Comparison of ENCODE assay signal across 1 cellular context in the genomic region with DNA sequence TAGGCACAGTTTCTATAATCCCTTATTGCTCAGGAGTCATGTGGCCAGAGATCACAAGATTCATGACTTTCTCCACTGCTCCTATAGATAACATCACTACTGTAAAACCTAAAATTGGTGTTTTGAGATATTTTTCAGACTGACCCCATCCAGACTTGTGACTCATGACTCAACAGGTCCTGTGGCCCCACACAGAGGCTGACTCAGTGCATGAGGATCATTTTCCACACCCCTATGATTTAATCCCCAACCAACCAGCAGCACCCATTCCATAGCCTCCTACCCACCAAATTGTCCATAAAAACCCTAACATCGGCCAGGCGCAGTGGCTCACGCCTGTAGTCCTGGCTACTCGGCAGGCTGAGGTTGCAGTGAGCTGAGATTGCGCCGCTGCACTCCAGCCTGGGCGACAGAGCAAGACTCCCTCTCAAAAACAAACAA.
A peak's percentile ranks its signal among the peaks of the same experiment; 100 is the strongest.
TF ChIP-seq lines count a peak whose summit lies in the region.

No MANE protein-coding gene starts in this region.

TF ChIP-seq in K562, 482 proteins besides CTCF, POLR2A, EP300 and RAD21 (continued from another document and continues in another):
- TF ChIP-seq, protein P1, sequence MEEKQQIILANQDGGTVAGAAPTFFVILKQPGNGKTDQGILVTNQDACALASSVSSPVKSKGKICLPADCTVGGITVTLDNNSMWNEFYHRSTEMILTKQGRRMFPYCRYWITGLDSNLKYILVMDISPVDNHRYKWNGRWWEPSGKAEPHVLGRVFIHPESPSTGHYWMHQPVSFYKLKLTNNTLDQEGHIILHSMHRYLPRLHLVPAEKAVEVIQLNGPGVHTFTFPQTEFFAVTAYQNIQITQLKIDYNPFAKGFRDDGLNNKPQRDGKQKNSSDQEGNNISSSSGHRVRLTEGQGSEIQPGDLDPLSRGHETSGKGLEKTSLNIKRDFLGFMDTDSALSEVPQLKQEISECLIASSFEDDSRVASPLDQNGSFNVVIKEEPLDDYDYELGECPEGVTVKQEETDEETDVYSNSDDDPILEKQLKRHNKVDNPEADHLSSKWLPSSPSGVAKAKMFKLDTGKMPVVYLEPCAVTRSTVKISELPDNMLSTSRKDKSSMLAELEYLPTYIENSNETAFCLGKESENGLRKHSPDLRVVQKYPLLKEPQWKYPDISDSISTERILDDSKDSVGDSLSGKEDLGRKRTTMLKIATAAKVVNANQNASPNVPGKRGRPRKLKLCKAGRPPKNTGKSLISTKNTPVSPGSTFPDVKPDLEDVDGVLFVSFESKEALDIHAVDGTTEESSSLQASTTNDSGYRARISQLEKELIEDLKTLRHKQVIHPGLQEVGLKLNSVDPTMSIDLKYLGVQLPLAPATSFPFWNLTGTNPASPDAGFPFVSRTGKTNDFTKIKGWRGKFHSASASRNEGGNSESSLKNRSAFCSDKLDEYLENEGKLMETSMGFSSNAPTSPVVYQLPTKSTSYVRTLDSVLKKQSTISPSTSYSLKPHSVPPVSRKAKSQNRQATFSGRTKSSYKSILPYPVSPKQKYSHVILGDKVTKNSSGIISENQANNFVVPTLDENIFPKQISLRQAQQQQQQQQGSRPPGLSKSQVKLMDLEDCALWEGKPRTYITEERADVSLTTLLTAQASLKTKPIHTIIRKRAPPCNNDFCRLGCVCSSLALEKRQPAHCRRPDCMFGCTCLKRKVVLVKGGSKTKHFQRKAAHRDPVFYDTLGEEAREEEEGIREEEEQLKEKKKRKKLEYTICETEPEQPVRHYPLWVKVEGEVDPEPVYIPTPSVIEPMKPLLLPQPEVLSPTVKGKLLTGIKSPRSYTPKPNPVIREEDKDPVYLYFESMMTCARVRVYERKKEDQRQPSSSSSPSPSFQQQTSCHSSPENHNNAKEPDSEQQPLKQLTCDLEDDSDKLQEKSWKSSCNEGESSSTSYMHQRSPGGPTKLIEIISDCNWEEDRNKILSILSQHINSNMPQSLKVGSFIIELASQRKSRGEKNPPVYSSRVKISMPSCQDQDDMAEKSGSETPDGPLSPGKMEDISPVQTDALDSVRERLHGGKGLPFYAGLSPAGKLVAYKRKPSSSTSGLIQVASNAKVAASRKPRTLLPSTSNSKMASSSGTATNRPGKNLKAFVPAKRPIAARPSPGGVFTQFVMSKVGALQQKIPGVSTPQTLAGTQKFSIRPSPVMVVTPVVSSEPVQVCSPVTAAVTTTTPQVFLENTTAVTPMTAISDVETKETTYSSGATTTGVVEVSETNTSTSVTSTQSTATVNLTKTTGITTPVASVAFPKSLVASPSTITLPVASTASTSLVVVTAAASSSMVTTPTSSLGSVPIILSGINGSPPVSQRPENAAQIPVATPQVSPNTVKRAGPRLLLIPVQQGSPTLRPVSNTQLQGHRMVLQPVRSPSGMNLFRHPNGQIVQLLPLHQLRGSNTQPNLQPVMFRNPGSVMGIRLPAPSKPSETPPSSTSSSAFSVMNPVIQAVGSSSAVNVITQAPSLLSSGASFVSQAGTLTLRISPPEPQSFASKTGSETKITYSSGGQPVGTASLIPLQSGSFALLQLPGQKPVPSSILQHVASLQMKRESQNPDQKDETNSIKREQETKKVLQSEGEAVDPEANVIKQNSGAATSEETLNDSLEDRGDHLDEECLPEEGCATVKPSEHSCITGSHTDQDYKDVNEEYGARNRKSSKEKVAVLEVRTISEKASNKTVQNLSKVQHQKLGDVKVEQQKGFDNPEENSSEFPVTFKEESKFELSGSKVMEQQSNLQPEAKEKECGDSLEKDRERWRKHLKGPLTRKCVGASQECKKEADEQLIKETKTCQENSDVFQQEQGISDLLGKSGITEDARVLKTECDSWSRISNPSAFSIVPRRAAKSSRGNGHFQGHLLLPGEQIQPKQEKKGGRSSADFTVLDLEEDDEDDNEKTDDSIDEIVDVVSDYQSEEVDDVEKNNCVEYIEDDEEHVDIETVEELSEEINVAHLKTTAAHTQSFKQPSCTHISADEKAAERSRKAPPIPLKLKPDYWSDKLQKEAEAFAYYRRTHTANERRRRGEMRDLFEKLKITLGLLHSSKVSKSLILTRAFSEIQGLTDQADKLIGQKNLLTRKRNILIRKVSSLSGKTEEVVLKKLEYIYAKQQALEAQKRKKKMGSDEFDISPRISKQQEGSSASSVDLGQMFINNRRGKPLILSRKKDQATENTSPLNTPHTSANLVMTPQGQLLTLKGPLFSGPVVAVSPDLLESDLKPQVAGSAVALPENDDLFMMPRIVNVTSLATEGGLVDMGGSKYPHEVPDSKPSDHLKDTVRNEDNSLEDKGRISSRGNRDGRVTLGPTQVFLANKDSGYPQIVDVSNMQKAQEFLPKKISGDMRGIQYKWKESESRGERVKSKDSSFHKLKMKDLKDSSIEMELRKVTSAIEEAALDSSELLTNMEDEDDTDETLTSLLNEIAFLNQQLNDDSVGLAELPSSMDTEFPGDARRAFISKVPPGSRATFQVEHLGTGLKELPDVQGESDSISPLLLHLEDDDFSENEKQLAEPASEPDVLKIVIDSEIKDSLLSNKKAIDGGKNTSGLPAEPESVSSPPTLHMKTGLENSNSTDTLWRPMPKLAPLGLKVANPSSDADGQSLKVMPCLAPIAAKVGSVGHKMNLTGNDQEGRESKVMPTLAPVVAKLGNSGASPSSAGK (IDR thresholded peaks at IDR 0.05) = peak; percentile 26; the same call in 1 of the 2 replicates
- TF ChIP-seq ARID2 (IDR thresholded peaks at IDR 0.05) = no peak
- no peak for TF ChIP-seq TSC22D4 (tag; IDR thresholded peaks at IDR 0.05)
- TF ChIP-seq ZNF197 (CRISPR knock-in tag; IDR thresholded peaks at IDR 0.05; ENCODE audit: low read depth) = no peak
- TF ChIP-seq RBM34 (IDR thresholded peaks at IDR 0.05; ENCODE audit: borderline replicate concordance, insufficient read depth, low read length) = no peak
- no peak for TF ChIP-seq GABPA (tag; conservative IDR thresholded peaks at IDR 0.05; ENCODE audit: low read depth)
- TF ChIP-seq ZNF584 (CRISPR knock-in tag; IDR thresholded peaks at IDR 0.05; ENCODE audit: low read depth) = no peak
- TF ChIP-seq YBX1 (IDR thresholded peaks at IDR 0.05) = no peak
- peak; percentile 44 for TF ChIP-seq CBFA2T3 (IDR thresholded peaks at IDR 0.05)
- TF ChIP-seq, protein P2, sequence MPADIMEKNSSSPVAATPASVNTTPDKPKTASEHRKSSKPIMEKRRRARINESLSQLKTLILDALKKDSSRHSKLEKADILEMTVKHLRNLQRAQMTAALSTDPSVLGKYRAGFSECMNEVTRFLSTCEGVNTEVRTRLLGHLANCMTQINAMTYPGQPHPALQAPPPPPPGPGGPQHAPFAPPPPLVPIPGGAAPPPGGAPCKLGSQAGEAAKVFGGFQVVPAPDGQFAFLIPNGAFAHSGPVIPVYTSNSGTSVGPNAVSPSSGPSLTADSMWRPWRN (IDR thresholded peaks at IDR 0.05; ENCODE audit: low read depth) = 0 out of 2 replicates have a peak, but pooled peaks have one; percentile 35
- peak; percentile 69; the same call in 1 of the 2 replicates for TF ChIP-seq DPF2 (IDR thresholded peaks at IDR 0.05)
- peak; percentile 87 for TF ChIP-seq ATF7 (IDR thresholded peaks at IDR 0.05)
- no peak for TF ChIP-seq HNRNPL (IDR thresholded peaks at IDR 0.05; ENCODE audit: low read depth, low read length)
- TF ChIP-seq, protein P3, sequence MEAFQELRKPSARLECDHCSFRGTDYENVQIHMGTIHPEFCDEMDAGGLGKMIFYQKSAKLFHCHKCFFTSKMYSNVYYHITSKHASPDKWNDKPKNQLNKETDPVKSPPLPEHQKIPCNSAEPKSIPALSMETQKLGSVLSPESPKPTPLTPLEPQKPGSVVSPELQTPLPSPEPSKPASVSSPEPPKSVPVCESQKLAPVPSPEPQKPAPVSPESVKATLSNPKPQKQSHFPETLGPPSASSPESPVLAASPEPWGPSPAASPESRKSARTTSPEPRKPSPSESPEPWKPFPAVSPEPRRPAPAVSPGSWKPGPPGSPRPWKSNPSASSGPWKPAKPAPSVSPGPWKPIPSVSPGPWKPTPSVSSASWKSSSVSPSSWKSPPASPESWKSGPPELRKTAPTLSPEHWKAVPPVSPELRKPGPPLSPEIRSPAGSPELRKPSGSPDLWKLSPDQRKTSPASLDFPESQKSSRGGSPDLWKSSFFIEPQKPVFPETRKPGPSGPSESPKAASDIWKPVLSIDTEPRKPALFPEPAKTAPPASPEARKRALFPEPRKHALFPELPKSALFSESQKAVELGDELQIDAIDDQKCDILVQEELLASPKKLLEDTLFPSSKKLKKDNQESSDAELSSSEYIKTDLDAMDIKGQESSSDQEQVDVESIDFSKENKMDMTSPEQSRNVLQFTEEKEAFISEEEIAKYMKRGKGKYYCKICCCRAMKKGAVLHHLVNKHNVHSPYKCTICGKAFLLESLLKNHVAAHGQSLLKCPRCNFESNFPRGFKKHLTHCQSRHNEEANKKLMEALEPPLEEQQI (IDR thresholded peaks at IDR 0.05) = 0 out of 2 replicates have a peak, but pooled peaks have one; percentile 32
- TF ChIP-seq RUNX1 (IDR thresholded peaks at IDR 0.05; ENCODE audit: low read depth) = no peak
- TF ChIP-seq, protein P4, sequence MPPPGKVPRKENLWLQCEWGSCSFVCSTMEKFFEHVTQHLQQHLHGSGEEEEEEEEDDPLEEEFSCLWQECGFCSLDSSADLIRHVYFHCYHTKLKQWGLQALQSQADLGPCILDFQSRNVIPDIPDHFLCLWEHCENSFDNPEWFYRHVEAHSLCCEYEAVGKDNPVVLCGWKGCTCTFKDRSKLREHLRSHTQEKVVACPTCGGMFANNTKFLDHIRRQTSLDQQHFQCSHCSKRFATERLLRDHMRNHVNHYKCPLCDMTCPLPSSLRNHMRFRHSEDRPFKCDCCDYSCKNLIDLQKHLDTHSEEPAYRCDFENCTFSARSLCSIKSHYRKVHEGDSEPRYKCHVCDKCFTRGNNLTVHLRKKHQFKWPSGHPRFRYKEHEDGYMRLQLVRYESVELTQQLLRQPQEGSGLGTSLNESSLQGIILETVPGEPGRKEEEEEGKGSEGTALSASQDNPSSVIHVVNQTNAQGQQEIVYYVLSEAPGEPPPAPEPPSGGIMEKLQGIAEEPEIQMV (tag; conservative IDR thresholded peaks at IDR 0.05; ENCODE audit: low read depth) = no peak
- TF ChIP-seq ATF1 (CRISPR knock-in tag; IDR thresholded peaks at IDR 0.05) = no peak
- 0 out of 2 replicates have a peak, but pooled peaks have one; percentile 18 for TF ChIP-seq ATF1 (tag; IDR thresholded peaks at IDR 0.05)
- peak; percentile 66; the same call in 1 of the 2 replicates for TF ChIP-seq SOX6 (IDR thresholded peaks at IDR 0.05)
- TF ChIP-seq RBM15 (IDR thresholded peaks at IDR 0.05; ENCODE audit: insufficient read depth, low read length) = no peak
- TF ChIP-seq CBX8 (IDR thresholded peaks at IDR 0.05; ENCODE audit: borderline replicate concordance, extremely low read depth, low read depth, low read length, poor library complexity, severe bottlenecking) = no peak
- peak; percentile 44; the same call in 1 of the 2 replicates for TF ChIP-seq NFE2 (IDR thresholded peaks at IDR 0.05; ENCODE audit: low read depth)
- TF ChIP-seq, protein P5, sequence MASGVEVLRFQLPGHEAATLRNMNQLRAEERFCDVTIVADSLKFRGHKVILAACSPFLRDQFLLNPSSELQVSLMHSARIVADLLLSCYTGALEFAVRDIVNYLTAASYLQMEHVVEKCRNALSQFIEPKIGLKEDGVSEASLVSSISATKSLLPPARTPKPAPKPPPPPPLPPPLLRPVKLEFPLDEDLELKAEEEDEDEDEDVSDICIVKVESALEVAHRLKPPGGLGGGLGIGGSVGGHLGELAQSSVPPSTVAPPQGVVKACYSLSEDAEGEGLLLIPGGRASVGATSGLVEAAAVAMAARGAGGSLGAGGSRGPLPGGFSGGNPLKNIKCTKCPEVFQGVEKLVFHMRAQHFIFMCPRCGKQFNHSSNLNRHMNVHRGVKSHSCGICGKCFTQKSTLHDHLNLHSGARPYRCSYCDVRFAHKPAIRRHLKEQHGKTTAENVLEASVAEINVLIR (CRISPR knock-in tag; IDR thresholded peaks at IDR 0.05) = no peak
- peak; percentile 57 to 81; a peak in 3 of 4 replicates for TF ChIP-seq TRIM24 (IDR thresholded peaks at IDR 0.05)
- no peak for TF ChIP-seq ZNF165 (CRISPR knock-in tag; IDR thresholded peaks at IDR 0.05; ENCODE audit: borderline replicate concordance)
- TF ChIP-seq, protein P6, sequence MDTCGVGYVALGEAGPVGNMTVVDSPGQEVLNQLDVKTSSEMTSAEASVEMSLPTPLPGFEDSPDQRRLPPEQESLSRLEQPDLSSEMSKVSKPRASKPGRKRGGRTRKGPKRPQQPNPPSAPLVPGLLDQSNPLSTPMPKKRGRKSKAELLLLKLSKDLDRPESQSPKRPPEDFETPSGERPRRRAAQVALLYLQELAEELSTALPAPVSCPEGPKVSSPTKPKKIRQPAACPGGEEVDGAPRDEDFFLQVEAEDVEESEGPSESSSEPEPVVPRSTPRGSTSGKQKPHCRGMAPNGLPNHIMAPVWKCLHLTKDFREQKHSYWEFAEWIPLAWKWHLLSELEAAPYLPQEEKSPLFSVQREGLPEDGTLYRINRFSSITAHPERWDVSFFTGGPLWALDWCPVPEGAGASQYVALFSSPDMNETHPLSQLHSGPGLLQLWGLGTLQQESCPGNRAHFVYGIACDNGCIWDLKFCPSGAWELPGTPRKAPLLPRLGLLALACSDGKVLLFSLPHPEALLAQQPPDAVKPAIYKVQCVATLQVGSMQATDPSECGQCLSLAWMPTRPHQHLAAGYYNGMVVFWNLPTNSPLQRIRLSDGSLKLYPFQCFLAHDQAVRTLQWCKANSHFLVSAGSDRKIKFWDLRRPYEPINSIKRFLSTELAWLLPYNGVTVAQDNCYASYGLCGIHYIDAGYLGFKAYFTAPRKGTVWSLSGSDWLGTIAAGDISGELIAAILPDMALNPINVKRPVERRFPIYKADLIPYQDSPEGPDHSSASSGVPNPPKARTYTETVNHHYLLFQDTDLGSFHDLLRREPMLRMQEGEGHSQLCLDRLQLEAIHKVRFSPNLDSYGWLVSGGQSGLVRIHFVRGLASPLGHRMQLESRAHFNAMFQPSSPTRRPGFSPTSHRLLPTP (IDR thresholded peaks at IDR 0.05; ENCODE audit: borderline replicate concordance, extremely low read depth, insufficient read length) = no peak
- TF ChIP-seq SPI1 (IDR thresholded peaks at IDR 0.05; ENCODE audit: borderline replicate concordance, low read depth, low read length) = no peak
- peak; percentile 52 for TF ChIP-seq EP400 (IDR thresholded peaks at IDR 0.05)
- no peak for TF ChIP-seq PURB (CRISPR knock-in tag; IDR thresholded peaks at IDR 0.05; ENCODE audit: low read depth)
- TF ChIP-seq KHSRP (IDR thresholded peaks at IDR 0.05) = no peak
- TF ChIP-seq FOXA1 (IDR thresholded peaks at IDR 0.05; ENCODE audit: borderline replicate concordance) = no peak
- no peak for TF ChIP-seq CBX2 (IDR thresholded peaks at IDR 0.05; ENCODE audit: insufficient read depth, low read length, poor library complexity, severe bottlenecking)
- 0 out of 2 replicates have a peak, but pooled peaks have one; percentile 25 for TF ChIP-seq PTTG1 (tag; IDR thresholded peaks at IDR 0.05; ENCODE audit: low read depth)
- no peak for TF ChIP-seq ZNF830 (CRISPR knock-in tag; IDR thresholded peaks at IDR 0.05)
- no peak for TF ChIP-seq SLC30A9 (CRISPR knock-in tag; IDR thresholded peaks at IDR 0.05)
- peak; percentile 83; the same call in 1 of the 2 replicates for TF ChIP-seq BACH1 (tag; IDR thresholded peaks at IDR 0.05)
- TF ChIP-seq, protein P7, sequence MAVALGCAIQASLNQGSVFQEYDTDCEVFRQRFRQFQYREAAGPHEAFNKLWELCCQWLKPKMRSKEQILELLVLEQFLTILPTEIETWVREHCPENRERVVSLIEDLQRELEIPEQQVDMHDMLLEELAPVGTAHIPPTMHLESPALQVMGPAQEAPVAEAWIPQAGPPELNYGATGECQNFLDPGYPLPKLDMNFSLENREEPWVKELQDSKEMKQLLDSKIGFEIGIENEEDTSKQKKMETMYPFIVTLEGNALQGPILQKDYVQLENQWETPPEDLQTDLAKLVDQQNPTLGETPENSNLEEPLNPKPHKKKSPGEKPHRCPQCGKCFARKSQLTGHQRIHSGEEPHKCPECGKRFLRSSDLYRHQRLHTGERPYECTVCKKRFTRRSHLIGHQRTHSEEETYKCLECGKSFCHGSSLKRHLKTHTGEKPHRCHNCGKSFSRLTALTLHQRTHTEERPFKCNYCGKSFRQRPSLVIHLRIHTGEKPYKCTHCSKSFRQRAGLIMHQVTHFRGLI (CRISPR knock-in tag; IDR thresholded peaks at IDR 0.05) = no peak
